In the genomic region with DNA sequence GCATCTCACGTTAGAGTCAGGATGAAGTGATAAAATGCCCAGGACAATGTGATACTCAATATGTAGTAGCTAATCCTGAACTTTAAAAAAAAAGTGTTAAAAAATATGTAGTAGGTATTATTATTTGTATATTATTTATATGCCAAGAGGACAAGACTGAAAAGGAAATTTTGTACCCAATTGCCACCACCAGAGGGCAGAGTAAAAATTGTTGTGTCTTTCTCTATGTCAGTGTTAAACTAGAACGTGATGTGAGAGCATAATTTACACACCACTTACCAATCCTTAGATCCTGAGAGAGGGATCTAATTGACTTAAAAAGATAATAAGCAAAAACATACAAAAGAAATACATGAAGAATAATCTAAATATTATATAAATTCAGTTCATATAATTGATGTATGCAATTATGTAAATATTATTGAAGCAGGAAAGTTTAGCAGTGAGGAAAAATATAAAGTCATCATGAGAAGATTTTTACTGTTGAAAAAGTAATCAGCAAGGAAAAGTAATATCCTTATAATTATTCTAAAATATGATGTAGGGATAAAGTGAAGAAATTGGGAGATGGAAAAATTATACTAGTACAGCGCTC, we compare ENCODE assay signal across 8 cellular contexts.
A peak's percentile ranks its signal among the peaks of the same experiment; 100 is the strongest.
DNase-seq lines count a peak whose midpoint lies in the region; ATAC-seq and TF ChIP-seq lines count a peak whose summit lies in the region.

No MANE protein-coding gene starts in this region.

- peaks cover 16% of the 10 kb centered on the region for H3K27me3 Mint-ChIP-seq in activated naive CD4-positive, alpha-beta T cell treated with anti-CD3 and anti-CD28 coated beads, Interleukin-2, amount 10 ng/mL, durations not matched to agents 7 days and 5 days
- H3K27me3 Mint-ChIP-seq in GM23338 (ENCODE audit: insufficient read depth, low read depth, poor library complexity): peaks cover 2% of the 10 kb centered on the region

- H3K36me3 ChIP-seq in GM23338 (ENCODE audit: insufficient read depth): no peaks in the 10 kb centered on the region

- H3K36me3 Mint-ChIP-seq in activated naive CD4-positive, alpha-beta T cell treated with anti-CD3 and anti-CD28 coated beads, Interleukin-2, amount 10 ng/mL, durations not matched to agents 7 days and 5 days: no peaks in the 10 kb centered on the region
- no peaks in the 10 kb centered on the region for H3K36me3 Mint-ChIP-seq in GM23338 (ENCODE audit: low read depth)

- ATAC-seq in GM23338: no peak
- no peak for ATAC-seq in GM18498 (IDR thresholded peaks at IDR 0.05; ENCODE audit: unreplicated experiment)

- H3K4me3 Mint-ChIP-seq in activated naive CD4-positive, alpha-beta T cell treated with anti-CD3 and anti-CD28 coated beads, Interleukin-2, amount 10 ng/mL, durations not matched to agents 7 days and 5 days: no peak overlapping the region
- H3K4me3 Mint-ChIP-seq in GM23338: no peak overlapping the region

- no peak overlapping the region for H2AFZ ChIP-seq in GM23338

- H3K4me1 ChIP-seq in GM23338 (ENCODE audit: insufficient read depth): no peaks in the 10 kb centered on the region

- no peaks in the 10 kb centered on the region for H3K9me3 Mint-ChIP-seq in activated naive CD4-positive, alpha-beta T cell treated with anti-CD3 and anti-CD28 coated beads, Interleukin-2, amount 10 ng/mL, durations not matched to agents 7 days and 5 days
- no peaks in the 10 kb centered on the region for H3K9me3 Mint-ChIP-seq in GM23338

- H3K79me2 ChIP-seq in GM23338 (replicated peaks; ENCODE audit: insufficient read depth): no peaks in the 10 kb centered on the region

- no peaks in the 10 kb centered on the region for H3F3A ChIP-seq in GM23338 (replicated peaks; ENCODE audit: low read depth)

- no peaks in the 10 kb centered on the region for H3K4me1 Mint-ChIP-seq in activated naive CD4-positive, alpha-beta T cell treated with anti-CD3 and anti-CD28 coated beads, Interleukin-2, amount 10 ng/mL, durations not matched to agents 7 days and 5 days
- no peaks in the 10 kb centered on the region for H3K4me1 Mint-ChIP-seq in GM23338

- no peaks in the 10 kb centered on the region for H3K27me3 ChIP-seq in GM23338 (ENCODE audit: insufficient read depth)

- H3K4me2 ChIP-seq in GM23338: no peak overlapping the region

- CTCF ChIA-PET in activated naive CD4-positive, alpha-beta T cell treated with anti-CD3 and anti-CD28 coated beads, Interleukin-2, amount 10 ng/mL, durations not matched to agents 7 days and 5 days (lab: Charles Lee): interaction anchor here (1.2 to 2.3 kb wide), 6 partner anchors 11 to 1372 kb away, joined by 3 to 8 read pairs (median 4); no protein-coding TSS in a partner anchor

- no peak overlapping the region for H3K27ac ChIP-seq in GM23338 (ENCODE audit: low read depth)

- no peaks in the 10 kb centered on the region for H4K20me1 ChIP-seq in GM23338 (replicated peaks; ENCODE audit: insufficient read depth)

- no peak overlapping the region for H3K27ac Mint-ChIP-seq in activated naive CD4-positive, alpha-beta T cell treated with anti-CD3 and anti-CD28 coated beads, Interleukin-2, amount 10 ng/mL, durations not matched to agents 7 days and 5 days
- no peak overlapping the region for H3K27ac Mint-ChIP-seq in GM23338

- peak; percentile 57 to 74 for TF ChIP-seq CTCF in GM23338 (conservative IDR thresholded peaks at IDR 0.05; ENCODE audit: low read depth in 2 of 2)

- no peaks in the 10 kb centered on the region for H3K9me2 ChIP-seq in GM23338 (ENCODE audit: insufficient read depth)

- no peak overlapping the region for H3K4me3 ChIP-seq in GM23338

- peak; percentile 42 for DNase-seq in activated naive CD4-positive, alpha-beta T cell treated with anti-CD3 and anti-CD28 coated beads, Interleukin-2, amount 10 ng/mL, durations not matched to agents 7 days and 5 days
- DNase-seq in activated naive CD4-positive, alpha-beta T cell treated with Interleukin-2 at 50 U/mL for 16 hours: no peak
- peak; percentile 65 for DNase-seq in GM23338 (ENCODE audit: low spot score)
- peak; percentile 5 for DNase-seq in NCI-H748 treated with DMSO at 0.1 percent for 48 hours (lab: John Stamatoyannopoulos, UW)
- peak; percentile 58 for DNase-seq in cerebellar cortex (ENCODE audit: low spot score)
- peak; percentile 23 for DNase-seq in midbrain (lab: John Stamatoyannopoulos, UW)
- no peak for DNase-seq in hippocampal formation (lab: John Stamatoyannopoulos, UW)

TF ChIP-seq in GM23338, 12 proteins besides CTCF, POLR2A, EP300 and RAD21 (continues in another document):
- TF ChIP-seq, protein P1, sequence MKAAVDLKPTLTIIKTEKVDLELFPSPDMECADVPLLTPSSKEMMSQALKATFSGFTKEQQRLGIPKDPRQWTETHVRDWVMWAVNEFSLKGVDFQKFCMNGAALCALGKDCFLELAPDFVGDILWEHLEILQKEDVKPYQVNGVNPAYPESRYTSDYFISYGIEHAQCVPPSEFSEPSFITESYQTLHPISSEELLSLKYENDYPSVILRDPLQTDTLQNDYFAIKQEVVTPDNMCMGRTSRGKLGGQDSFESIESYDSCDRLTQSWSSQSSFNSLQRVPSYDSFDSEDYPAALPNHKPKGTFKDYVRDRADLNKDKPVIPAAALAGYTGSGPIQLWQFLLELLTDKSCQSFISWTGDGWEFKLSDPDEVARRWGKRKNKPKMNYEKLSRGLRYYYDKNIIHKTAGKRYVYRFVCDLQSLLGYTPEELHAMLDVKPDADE (IDR thresholded peaks at IDR 0.05): no peak
- no peak for TF ChIP-seq JUNB (IDR thresholded peaks at IDR 0.05; ENCODE audit: unreplicated experiment)
- no peak for TF ChIP-seq STAT1 (IDR thresholded peaks at IDR 0.05; ENCODE audit: unreplicated experiment)
- TF ChIP-seq ZNF331 (CRISPR knock-in tag; IDR thresholded peaks at IDR 0.05; ENCODE audit: low read depth): no peak
- TF ChIP-seq CREB1 (CRISPR knock-in tag; IDR thresholded peaks at IDR 0.05; ENCODE audit: low read depth): no peak
- TF ChIP-seq ZNF114 (CRISPR knock-in tag; IDR thresholded peaks at IDR 0.05): no peak
- TF ChIP-seq, protein P2, sequence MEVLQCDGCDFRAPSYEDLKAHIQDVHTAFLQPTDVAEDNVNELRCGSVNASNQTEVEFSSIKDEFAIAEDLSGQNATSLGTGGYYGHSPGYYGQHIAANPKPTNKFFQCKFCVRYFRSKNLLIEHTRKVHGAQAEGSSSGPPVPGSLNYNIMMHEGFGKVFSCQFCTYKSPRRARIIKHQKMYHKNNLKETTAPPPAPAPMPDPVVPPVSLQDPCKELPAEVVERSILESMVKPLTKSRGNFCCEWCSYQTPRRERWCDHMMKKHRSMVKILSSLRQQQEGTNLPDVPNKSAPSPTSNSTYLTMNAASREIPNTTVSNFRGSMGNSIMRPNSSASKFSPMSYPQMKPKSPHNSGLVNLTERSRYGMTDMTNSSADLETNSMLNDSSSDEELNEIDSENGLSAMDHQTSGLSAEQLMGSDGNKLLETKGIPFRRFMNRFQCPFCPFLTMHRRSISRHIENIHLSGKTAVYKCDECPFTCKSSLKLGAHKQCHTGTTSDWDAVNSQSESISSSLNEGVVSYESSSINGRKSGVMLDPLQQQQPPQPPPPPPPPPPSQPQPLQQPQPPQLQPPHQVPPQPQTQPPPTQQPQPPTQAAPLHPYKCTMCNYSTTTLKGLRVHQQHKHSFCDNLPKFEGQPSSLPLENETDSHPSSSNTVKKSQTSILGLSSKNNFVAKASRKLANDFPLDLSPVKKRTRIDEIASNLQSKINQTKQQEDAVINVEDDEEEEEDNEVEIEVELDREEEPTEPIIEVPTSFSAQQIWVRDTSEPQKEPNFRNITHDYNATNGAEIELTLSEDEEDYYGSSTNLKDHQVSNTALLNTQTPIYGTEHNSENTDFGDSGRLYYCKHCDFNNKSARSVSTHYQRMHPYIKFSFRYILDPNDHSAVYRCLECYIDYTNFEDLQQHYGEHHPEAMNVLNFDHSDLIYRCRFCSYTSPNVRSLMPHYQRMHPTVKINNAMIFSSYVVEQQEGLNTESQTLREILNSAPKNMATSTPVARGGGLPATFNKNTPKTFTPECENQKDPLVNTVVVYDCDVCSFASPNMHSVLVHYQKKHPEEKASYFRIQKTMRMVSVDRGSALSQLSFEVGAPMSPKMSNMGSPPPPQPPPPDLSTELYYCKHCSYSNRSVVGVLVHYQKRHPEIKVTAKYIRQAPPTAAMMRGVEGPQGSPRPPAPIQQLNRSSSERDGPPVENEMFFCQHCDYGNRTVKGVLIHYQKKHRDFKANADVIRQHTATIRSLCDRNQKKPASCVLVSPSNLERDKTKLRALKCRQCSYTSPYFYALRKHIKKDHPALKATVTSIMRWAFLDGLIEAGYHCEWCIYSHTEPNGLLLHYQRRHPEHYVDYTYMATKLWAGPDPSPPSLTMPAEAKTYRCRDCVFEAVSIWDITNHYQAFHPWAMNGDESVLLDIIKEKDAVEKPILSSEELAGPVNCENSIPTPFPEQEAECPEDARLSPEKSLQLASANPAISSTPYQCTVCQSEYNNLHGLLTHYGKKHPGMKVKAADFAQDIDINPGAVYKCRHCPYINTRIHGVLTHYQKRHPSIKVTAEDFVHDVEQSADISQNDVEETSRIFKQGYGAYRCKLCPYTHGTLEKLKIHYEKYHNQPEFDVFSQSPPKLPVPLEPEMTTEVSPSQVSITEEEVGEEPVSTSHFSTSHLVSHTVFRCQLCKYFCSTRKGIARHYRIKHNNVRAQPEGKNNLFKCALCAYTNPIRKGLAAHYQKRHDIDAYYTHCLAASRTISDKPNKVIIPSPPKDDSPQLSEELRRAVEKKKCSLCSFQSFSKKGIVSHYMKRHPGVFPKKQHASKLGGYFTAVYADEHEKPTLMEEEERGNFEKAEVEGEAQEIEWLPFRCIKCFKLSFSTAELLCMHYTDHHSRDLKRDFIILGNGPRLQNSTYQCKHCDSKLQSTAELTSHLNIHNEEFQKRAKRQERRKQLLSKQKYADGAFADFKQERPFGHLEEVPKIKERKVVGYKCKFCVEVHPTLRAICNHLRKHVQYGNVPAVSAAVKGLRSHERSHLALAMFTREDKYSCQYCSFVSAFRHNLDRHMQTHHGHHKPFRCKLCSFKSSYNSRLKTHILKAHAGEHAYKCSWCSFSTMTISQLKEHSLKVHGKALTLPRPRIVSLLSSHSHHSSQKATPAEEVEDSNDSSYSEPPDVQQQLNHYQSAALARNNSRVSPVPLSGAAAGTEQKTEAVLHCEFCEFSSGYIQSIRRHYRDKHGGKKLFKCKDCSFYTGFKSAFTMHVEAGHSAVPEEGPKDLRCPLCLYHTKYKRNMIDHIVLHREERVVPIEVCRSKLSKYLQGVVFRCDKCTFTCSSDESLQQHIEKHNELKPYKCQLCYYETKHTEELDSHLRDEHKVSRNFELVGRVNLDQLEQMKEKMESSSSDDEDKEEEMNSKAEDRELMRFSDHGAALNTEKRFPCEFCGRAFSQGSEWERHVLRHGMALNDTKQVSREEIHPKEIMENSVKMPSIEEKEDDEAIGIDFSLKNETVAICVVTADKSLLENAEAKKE (CRISPR knock-in tag; IDR thresholded peaks at IDR 0.05): no peak
- no peak for TF ChIP-seq POLR2AphosphoS5 (IDR thresholded peaks at IDR 0.05; ENCODE audit: low read depth)
- no peak for TF ChIP-seq NANOG (IDR thresholded peaks at IDR 0.05; ENCODE audit: borderline replicate concordance)
- no peak for TF ChIP-seq EZH2 (IDR thresholded peaks at IDR 0.05; ENCODE audit: low read depth, unreplicated experiment)

Comparison
In these comparisons a context has a peak if more than half of its experiments do, and no peak if none do; other contexts are left out.
1. DNase-seq: peak in activated naive CD4-positive, alpha-beta T cell treated with anti-CD3 and anti-CD28 coated beads, Interleukin-2, amount 10 ng/mL, durations not matched to agents 7 days and 5 days (single experiment), GM23338 (single experiment), NCI-H748 treated with DMSO at 0.1 percent for 48 hours (single experiment), cerebellar cortex (single experiment) and midbrain (single experiment); none in activated naive CD4-positive, alpha-beta T cell treated with Interleukin-2 at 50 U/mL for 16 hours (single experiment) and hippocampal formation (0 of 2).